32 cellular contexts compared by ENCODE assay signal in the genomic region with DNA sequence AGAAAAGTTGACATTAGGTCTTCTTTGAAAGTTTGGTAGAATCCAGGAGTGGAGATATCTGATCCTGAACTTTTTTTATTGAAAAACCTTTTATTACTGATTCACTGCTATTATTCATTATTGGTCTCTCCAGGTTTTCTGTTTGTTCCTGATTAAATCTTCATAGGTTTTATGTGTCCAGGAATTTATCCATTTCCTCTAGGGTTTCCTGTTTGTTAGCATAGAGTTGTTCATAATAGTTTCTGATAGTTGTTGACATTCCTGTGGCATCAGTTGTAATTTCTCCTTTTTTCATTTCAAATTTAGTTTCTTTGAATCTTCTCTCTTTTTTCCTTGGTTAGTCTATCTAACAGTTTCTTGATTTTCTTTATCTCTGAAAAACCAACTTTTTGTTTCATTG.
"Had no signal": no experiment of that assay in that cellular context is flagged by ENCODE, and none has a peak within 500 bp of the region (broad histone marks: within the 10 kb centered on the region; RNA-seq: fewer than 3 reads in every experiment).

No MANE protein-coding gene starts in this region.

- H3K4me1 ChIP-seq: colonic mucosa, prostate gland, stomach, thyroid gland, upper lobe of left lung, vagina had no signal

- DNase-seq: activated CD4-positive, alpha-beta T cell treated with anti-CD3 and anti-CD28 coated beads for 1 hour; activated CD4-positive, alpha-beta T cell treated with anti-CD3 and anti-CD28 coated beads, Interleukin-2, amount 10 ng/mL, durations not matched to agents 7 days and 5 days; activated CD8-positive, alpha-beta T cell treated with anti-CD3 and anti-CD28 coated beads for 36 hours; activated gamma-delta T cell treated with Interleukin-2 at 50 U/mL for 16 hours; activated naive CD4-positive, alpha-beta T cell treated with anti-CD3 and anti-CD28 coated beads, Interleukin-2, amount 50 U/mL, for 16 hours; activated T-cell treated with anti-CD3 and anti-CD28 coated beads, Interleukin-2, amount 50 U/mL, for 4 hours; anterior cingulate cortex; colonic mucosa; effector CD8-positive, alpha-beta T cell; glutamatergic neuron; islet precursor cell; left cardiac atrium; left ventricle myocardium superior; naive B cell; nephron progenitor cell; ovary; retina; stimulated activated CD4-positive, alpha-beta T cell treated with anti-CD3 and anti-CD28 coated beads, Interleukin-12 subunit alpha, Interleukin-12 subunit beta, amount 100 ng/mL, for 4 hours; stimulated activated CD4-positive, alpha-beta T cell treated with anti-CD3 and anti-CD28 coated beads, Interleukin-4, amount 100 ng/mL, for 24 hours; stomach; T-helper 2 cell; thyroid gland; upper lobe of left lung had no signal

- H3K27me3 ChIP-seq: colonic mucosa, neutrophil, ovary, stomach, thyroid gland, upper lobe of left lung, vagina had no signal

- H3K9me3 ChIP-seq: colonic mucosa, neutrophil, ovary, prostate gland, thyroid gland, upper lobe of left lung, vagina had no signal

- H3K36me3 ChIP-seq: colonic mucosa, neutrophil, ovary, prostate gland, stomach, thyroid gland, upper lobe of left lung, vagina had no signal

- H3K27ac ChIP-seq: colonic mucosa, neutrophil, ovary, prostate gland, skin epidermis, stomach, thyroid gland, upper lobe of left lung, vagina had no signal

- H3K4me3 ChIP-seq: colonic mucosa, ovary, prostate gland, skin epidermis, stomach, thyroid gland, upper lobe of left lung, vagina had no signal

- ATAC-seq: activated CD8-positive, alpha-beta T cell treated with anti-CD3 and anti-CD28 coated beads for 36 hours; activated T-cell treated with anti-CD3 and anti-CD28 coated beads, Interleukin-2, amount 50 U/mL, for 4 hours; activated T-helper 17 cell treated with anti-CD3 and anti-CD28 coated beads, Interleukin-2, amount 50 U/mL, for 72 hours; esophagus mucosa; left cardiac atrium; left ventricle myocardium superior; sciatic nerve; stimulated activated effector memory CD8-positive, alpha-beta T cell treated with anti-CD3 and anti-CD28 coated beads, Interleukin-12 subunit alpha, Interleukin-12 subunit beta, amount 100 ng/mL, for 72 hours; WTC11 had no signal
